Comparison of ENCODE assay signal across 14 cellular contexts in genomic region chr13:33119886-33120543, GRCh38.
DNase-seq lines count a peak whose midpoint lies in the region; ATAC-seq and TF ChIP-seq lines count a peak whose summit lies in the region.
"Had no signal": no experiment of that assay in that cellular context is flagged by ENCODE, and none has a peak within 500 bp of the region (broad histone marks: within the 10 kb centered on the region; RNA-seq: fewer than 3 reads in every experiment).

No MANE protein-coding gene starts in this region.

- peak overlapping the region; percentile 72 for H3K4me2 ChIP-seq in PC-3 (ENCODE audit: low read length)

- H3F3A ChIP-seq in PC-3 (ENCODE audit: low read length, unreplicated experiment), result peaks cover 5% of the 10 kb centered on the region

- no peaks in the 10 kb centered on the region for H4K20me1 ChIP-seq in PC-3 (ENCODE audit: low read length)

- H3K27ac Mint-ChIP-seq in dendritic cell treated with granulocyte-macrophage colony-stimulating factor and Interleukin-4, amounts not matched to agents 40 ng/mL and 50 ng/mL, for 4 days, result peak overlapping the region; percentile 43
- H3K27ac Mint-ChIP-seq: CD4-positive, CD25-positive, alpha-beta regulatory T cell; immature natural killer cell had no signal

- no peaks in the 10 kb centered on the region for H3K27me3 ChIP-seq in PC-3 (ENCODE audit: low read length)
- no peaks in the 10 kb centered on the region for H3K27me3 ChIP-seq in prostate gland (replicated peaks; ENCODE audit: insufficient read depth)
- H3K27me3 ChIP-seq: adrenal gland had no signal

- H3K79me2 ChIP-seq in PC-3 (ENCODE audit: low read length), result no peaks in the 10 kb centered on the region; the same call in 1 of the 2 replicates

- POLR2A ChIA-PET in PC-3 (lab: Charles Lee; ENCODE audit: unreplicated experiment), result no interaction called here

- no peak overlapping the region for H3K4me3 Mint-ChIP-seq in dendritic cell treated with granulocyte-macrophage colony-stimulating factor and Interleukin-4, amounts not matched to agents 40 ng/mL and 50 ng/mL, for 4 days
- H3K4me3 Mint-ChIP-seq: CD4-positive, CD25-positive, alpha-beta regulatory T cell; immature natural killer cell had no signal

- no peaks in the 10 kb centered on the region for H3K9me3 ChIP-seq in PC-3 (ENCODE audit: low read length)
- H3K9me3 ChIP-seq in prostate gland, result no peaks in the 10 kb centered on the region
- H3K9me3 ChIP-seq: adrenal gland had no signal

- peak overlapping the region; percentile 42; the same call in 1 of the 2 replicates for H3K4me3 ChIP-seq in PC-3 (ENCODE audit: low read length)
- H3K4me3 ChIP-seq in prostate gland, result no peak overlapping the region
- H3K4me3 ChIP-seq: adrenal gland had no signal

- no TSS peak for BruUV-seq in PC-3 (replicated peaks; lab: Mats Ljungman, UMichigan)

- peak; percentile 84 for DNase-seq in EH (ENCODE audit: low read depth)
- DNase-seq in PC-3, result peak; percentile 96
- peak; percentile 50 for DNase-seq in prostate gland (ENCODE audit: low spot score)
- no peak for DNase-seq in NCI-H524 treated with DMSO at 0.1 percent for 48 hours (lab: John Stamatoyannopoulos, UW)
- DNase-seq in SW 1271 (lab: John Stamatoyannopoulos, UW), result no peak
- DNase-seq in amygdala (lab: John Stamatoyannopoulos, UW), result no peak
- DNase-seq: activated CD4-positive, alpha-beta T cell treated with anti-CD3 and anti-CD28 coated beads for 4 hours; activated T-cell treated with anti-CD3 and anti-CD28 coated beads, Interleukin-2, amount 50 U/mL, for 1 hour; adrenal gland; CD4-positive, CD25-positive, alpha-beta regulatory T cell; immature natural killer cell; stimulated activated CD4-positive, alpha-beta T cell treated with anti-CD3 and anti-CD28 coated beads, Interleukin-2, amount 100 ng/mL, for 24 hours had no signal

- no peaks in the 10 kb centered on the region for H3K9me2 ChIP-seq in PC-3 (replicated peaks; ENCODE audit: low read length)

- H3K4me1 ChIP-seq in PC-3 (ENCODE audit: insufficient read depth, low read length), result peaks cover 38% of the 10 kb centered on the region
- H3K4me1 ChIP-seq in prostate gland (replicated peaks), result no peaks in the 10 kb centered on the region

- H3K9me3 Mint-ChIP-seq in dendritic cell treated with granulocyte-macrophage colony-stimulating factor and Interleukin-4, amounts not matched to agents 40 ng/mL and 50 ng/mL, for 4 days, result no peaks in the 10 kb centered on the region

- peak overlapping the region; percentile 79 for H3K27ac ChIP-seq in PC-3 (ENCODE audit: low read length)
- H3K27ac ChIP-seq in prostate gland, result peak overlapping the region; percentile 48 to 56
- H3K27ac ChIP-seq: adrenal gland had no signal

- peak; percentile 91 for ATAC-seq in PC-3
- ATAC-seq in HG03045 (IDR thresholded peaks at IDR 0.05; ENCODE audit: unreplicated experiment), result no peak

- no peak for TF ChIP-seq POLR2A in prostate gland (IDR thresholded peaks at IDR 0.05)

- intact Hi-C loops in PC-3 (cut with micrococcal nuclease), result loop anchor here (5.0 to 10.0 kb wide), 3 partner anchors 92 to 425 kb away; partner anchors contain the start of gene STARD13
- intact Hi-C loops in dendritic cell treated with granulocyte-macrophage colony-stimulating factor and Interleukin-4, amounts not matched to agents 40 ng/mL and 50 ng/mL, for 4 days (cut with micrococcal nuclease), result no loop called here
- intact Hi-C loops in prostate gland (cut with DNase I), result loop anchor here (5.0 kb wide), 1 partner anchor 82 kb away; no protein-coding TSS in a partner anchor

- H3K36me3 ChIP-seq in PC-3 (ENCODE audit: low read depth, low read length) (peaks cover 26% of the 10 kb centered on the region), prostate gland (no peaks in the 10 kb centered on the region)

- TF ChIP-seq CTCF in PC-3 (conservative IDR thresholded peaks at IDR 0.05; ENCODE audit: low read depth, low read length) (no peak), prostate gland (IDR thresholded peaks at IDR 0.05) (no peak)

- 0 out of 2 replicates have a peak overlapping the region, but pooled peaks have one; percentile 30 for H2AFZ ChIP-seq in PC-3 (ENCODE audit: low read length)

- peaks cover 62% of the 10 kb centered on the region for H3K4me1 Mint-ChIP-seq in dendritic cell treated with granulocyte-macrophage colony-stimulating factor and Interleukin-4, amounts not matched to agents 40 ng/mL and 50 ng/mL, for 4 days (ENCODE audit: low read depth)
- H3K4me1 Mint-ChIP-seq: CD4-positive, CD25-positive, alpha-beta regulatory T cell; immature natural killer cell had no signal

- peaks cover 7% of the 10 kb centered on the region for H3K36me3 Mint-ChIP-seq in dendritic cell treated with granulocyte-macrophage colony-stimulating factor and Interleukin-4, amounts not matched to agents 40 ng/mL and 50 ng/mL, for 4 days (ENCODE audit: low read depth)
- H3K36me3 Mint-ChIP-seq: CD4-positive, CD25-positive, alpha-beta regulatory T cell; immature natural killer cell had no signal

- CTCF ChIA-PET in PC-3 (lab: Charles Lee), result no interaction called here

- H3K27me3 Mint-ChIP-seq in dendritic cell treated with granulocyte-macrophage colony-stimulating factor and Interleukin-4, amounts not matched to agents 40 ng/mL and 50 ng/mL, for 4 days, result no peaks in the 10 kb centered on the region

- 15% methylated on average over 10 of the region's 10 CpGs for WGBS in prostate gland

- H3K9ac ChIP-seq in PC-3 (ENCODE audit: low read length), result peak overlapping the region; percentile 25; the same call in 1 of the 2 replicates

Comparison
In these comparisons a context has a peak if more than half of its experiments do, and no peak if none do; other contexts are left out.
1. DNase-seq: peak in EH (single experiment), PC-3 (single experiment) and prostate gland (single experiment); none in NCI-H524 treated with DMSO at 0.1 percent for 48 hours (single experiment), SW 1271 (0 of 2) and amygdala (0 of 56).